12 cellular contexts compared by ENCODE assay signal in the genomic region with DNA sequence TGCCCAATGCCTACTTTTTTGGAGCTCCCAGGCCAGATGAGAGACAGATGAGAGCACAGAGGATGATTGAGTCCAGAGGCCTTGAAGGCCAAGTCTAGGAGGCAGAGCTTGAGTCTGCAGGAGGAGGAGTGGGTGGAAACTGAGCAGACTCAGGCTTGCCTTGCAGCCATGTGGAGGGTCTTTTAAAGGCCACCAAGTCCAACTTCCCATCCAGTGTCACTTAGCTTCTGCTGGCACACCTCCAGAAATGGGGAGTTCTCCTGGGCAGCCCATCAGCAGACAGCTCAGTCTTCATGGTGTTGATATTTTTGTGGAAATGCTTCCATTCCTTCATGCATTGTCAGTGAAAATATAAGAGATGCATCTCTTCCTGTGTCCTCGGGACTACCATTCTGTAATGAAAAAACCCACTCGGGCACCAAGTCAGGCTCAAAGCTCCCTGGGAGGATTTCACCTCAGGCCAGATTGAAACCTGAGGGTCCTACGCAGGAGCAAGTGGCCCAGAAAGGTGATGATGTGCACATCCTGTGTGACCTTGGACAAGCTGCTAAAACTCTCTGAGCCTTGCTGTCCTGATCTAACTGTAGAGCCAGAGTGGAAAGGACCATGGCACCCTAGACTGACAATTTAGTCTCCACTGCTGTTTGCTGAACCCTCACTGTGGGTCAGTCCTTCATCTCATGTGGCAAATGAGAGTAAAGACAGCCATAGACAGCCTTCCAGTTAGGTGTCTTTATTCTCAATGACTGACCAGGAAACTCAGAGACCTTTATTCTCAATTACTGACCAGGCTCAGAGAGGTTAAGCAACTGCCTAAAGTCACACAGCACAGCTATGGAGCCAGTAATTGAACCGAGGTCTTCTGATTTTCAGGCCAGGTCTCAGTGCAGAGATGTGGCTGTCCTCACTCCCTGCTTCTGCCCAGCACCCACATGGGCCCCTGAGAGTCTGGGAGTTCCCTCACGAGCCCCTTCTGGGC. TPM values are rescaled to one million over a fixed set of nuclear protein-coding genes. Genes with fewer than 3 reads are reported as not detected.
DNase-seq lines count a peak whose midpoint lies in the region; ATAC-seq and TF ChIP-seq lines count a peak whose summit lies in the region.
"Had no signal": no experiment of that assay in that cellular context is flagged by ENCODE, and none has a peak within 500 bp of the region (broad histone marks: within the 10 kb centered on the region; RNA-seq: fewer than 3 reads in every experiment).

No MANE protein-coding gene starts in this region.

- no peaks in the 10 kb centered on the region for H3K36me3 Mint-ChIP-seq in activated CD4-positive, alpha-beta memory T cell treated with anti-CD3 and anti-CD28 coated beads for 36 hours
- no peaks in the 10 kb centered on the region for H3K36me3 Mint-ChIP-seq in nephron progenitor cell (ENCODE audit: low read depth)

- intact Hi-C loops in activated CD4-positive, alpha-beta memory T cell treated with anti-CD3 and anti-CD28 coated beads for 36 hours (cut with micrococcal nuclease): loop anchor here (5.0 kb wide), 2 partner anchors 121 to 231 kb away; no protein-coding TSS in a partner anchor

- peaks cover 22% of the 10 kb centered on the region for H3K27me3 Mint-ChIP-seq in activated CD4-positive, alpha-beta memory T cell treated with anti-CD3 and anti-CD28 coated beads for 36 hours
- peaks cover 20% of the 10 kb centered on the region for H3K27me3 Mint-ChIP-seq in nephron progenitor cell (ENCODE audit: low read depth, poor library complexity)

- CTCF ChIA-PET in activated CD4-positive, alpha-beta memory T cell treated with anti-CD3 and anti-CD28 coated beads for 36 hours (lab: Charles Lee): interaction anchor here (1.8 to 2.6 kb wide), 2 partner anchors 247 to 466 kb away, joined by 4 to 14 read pairs; no protein-coding TSS in a partner anchor

- no peaks in the 10 kb centered on the region for H3K9me3 ChIP-seq in DND-41 (ENCODE audit: insufficient read depth, low read length, severe bottlenecking)

- no peak overlapping the region for H3K27ac Mint-ChIP-seq in activated CD4-positive, alpha-beta memory T cell treated with anti-CD3 and anti-CD28 coated beads for 36 hours
- H3K27ac Mint-ChIP-seq in nephron progenitor cell: peak overlapping the region; percentile 75

- peaks cover 34% of the 10 kb centered on the region for H3K4me1 Mint-ChIP-seq in activated CD4-positive, alpha-beta memory T cell treated with anti-CD3 and anti-CD28 coated beads for 36 hours (ENCODE audit: low read depth)
- peaks cover 38% of the 10 kb centered on the region for H3K4me1 Mint-ChIP-seq in nephron progenitor cell

- peak overlapping the region; percentile 7 for H3K4me3 Mint-ChIP-seq in activated CD4-positive, alpha-beta memory T cell treated with anti-CD3 and anti-CD28 coated beads for 36 hours
- no peak overlapping the region for H3K4me3 Mint-ChIP-seq in nephron progenitor cell

- peaks cover 13% of the 10 kb centered on the region for H3K4me1 ChIP-seq in DND-41 (ENCODE audit: insufficient read depth, low read length)

- H3K79me2 ChIP-seq in DND-41 (ENCODE audit: insufficient read depth, low read length): no peaks in the 10 kb centered on the region

- ATAC-seq in DND-41 (ENCODE audit: insufficient read depth, low read depth) (peak; percentile 20; the same call in 1 of the 3 replicates), GM21528 (IDR thresholded peaks at IDR 0.05; ENCODE audit: low FRiP score, unreplicated experiment) (peak; percentile 10), GM19023 (IDR thresholded peaks at IDR 0.05; ENCODE audit: unreplicated experiment) (no peak)

- H3K36me3 ChIP-seq in DND-41 (ENCODE audit: insufficient read depth, low read length): no peaks in the 10 kb centered on the region

- H4K20me1 ChIP-seq in DND-41 (ENCODE audit: insufficient read depth, low read length): no peaks in the 10 kb centered on the region

- POLR2A ChIA-PET in activated CD4-positive, alpha-beta memory T cell treated with anti-CD3 and anti-CD28 coated beads for 36 hours (lab: Charles Lee): no interaction called here

- DNase-seq in DND-41 (no peak), nephron progenitor cell (no peak), caudate nucleus (lab: John Stamatoyannopoulos, UW) (no peak), NCI-H1048 (lab: John Stamatoyannopoulos, UW) (no peak)
- no peak for DNase-seq in activated CD4-positive, alpha-beta memory T cell treated with anti-CD3 and anti-CD28 coated beads for 36 hours
- no peak for DNase-seq in activated CD4-positive, CD25-positive, alpha-beta regulatory T cell treated with anti-CD3 and anti-CD28 coated beads, Interleukin-2, amount 50 U/mL, for 72 hours
- DNase-seq: DMS153; NCI-H146; stimulated activated CD4-positive, alpha-beta T cell treated with anti-CD3 and anti-CD28 coated beads, Interleukin-2, amount 100 ng/mL, for 24 hours; SW 1271 had no signal

- peak overlapping the region; percentile 43; the same call in 1 of the 2 replicates for H3K4me2 ChIP-seq in DND-41 (ENCODE audit: insufficient read depth, low read length)

- H3K27ac ChIP-seq in DND-41 (ENCODE audit: low read length) (no peak overlapping the region), caudate nucleus (ENCODE audit: low read depth, low read length) (no peak overlapping the region)

- no peak for TF ChIP-seq CTCF in DND-41 (IDR thresholded peaks at IDR 0.05; ENCODE audit: borderline replicate concordance, extremely low read depth, low read length, poor library complexity, severe bottlenecking)
- no peak for TF ChIP-seq CTCF in nephron progenitor cell (IDR thresholded peaks at IDR 0.05)

- no peak overlapping the region for H2AFZ ChIP-seq in DND-41 (ENCODE audit: low read depth, low read length)

- H3K4me3 ChIP-seq in DND-41 (ENCODE audit: low read depth in 1 of 2, low read length in 2 of 2): no peak overlapping the region

- H3K9me3 Mint-ChIP-seq in activated CD4-positive, alpha-beta memory T cell treated with anti-CD3 and anti-CD28 coated beads for 36 hours: no peaks in the 10 kb centered on the region
- H3K9me3 Mint-ChIP-seq in nephron progenitor cell: no peaks in the 10 kb centered on the region

- H3K9ac ChIP-seq in DND-41 (ENCODE audit: low read depth, low read length): no peak overlapping the region

- no peaks in the 10 kb centered on the region for H3K27me3 ChIP-seq in DND-41 (ENCODE audit: insufficient read depth, low read length, poor library complexity)

RNA-seq across cellular contexts. Expression of a gene that starts 2.9 kb away (rescaled TPM):
- 10 to 100 TPM; 11.2 to 12.3 TPM for total RNA-seq in activated CD4-positive, alpha-beta memory T cell treated with anti-CD3 and anti-CD28 coated beads for 36 hours
